ENCODE assay signal across 9 cellular contexts in the genomic region with DNA sequence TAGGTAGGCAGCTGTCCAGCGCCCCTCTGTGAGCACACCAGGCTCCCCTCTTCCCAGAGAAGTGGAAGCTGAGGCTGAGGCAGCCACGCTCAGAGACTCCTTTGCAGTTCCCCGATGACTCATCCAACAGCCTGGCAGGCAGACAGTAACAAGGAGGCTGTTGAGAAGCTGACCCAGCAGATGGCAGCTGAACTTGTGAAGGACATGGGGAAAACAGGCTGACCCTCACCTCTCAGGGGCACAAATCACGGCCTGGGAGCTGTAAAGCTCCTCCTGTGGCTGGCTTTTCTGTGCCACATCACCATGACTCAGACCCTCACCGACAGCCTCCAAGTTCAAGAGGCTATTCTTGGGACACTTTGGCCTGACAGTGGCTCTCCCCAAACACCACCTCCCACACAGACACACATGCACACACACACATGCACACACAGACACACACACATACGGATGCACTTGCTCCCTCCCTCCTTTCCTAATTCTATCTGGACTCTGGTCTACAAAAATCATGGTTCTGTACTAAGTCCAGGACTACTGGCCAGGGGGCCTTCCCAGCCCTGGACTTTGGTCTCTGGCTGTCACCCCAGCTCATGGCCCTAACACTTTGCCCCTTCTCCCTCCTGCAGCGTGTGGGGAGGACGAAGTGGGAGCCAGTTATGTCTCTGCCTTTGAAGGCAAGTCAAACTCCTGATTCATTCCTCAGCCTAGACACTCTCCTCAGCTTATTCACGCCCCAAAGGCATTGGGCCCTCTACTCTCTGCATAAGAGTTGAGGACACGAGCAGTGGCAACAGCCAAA. TPM values are rescaled to one million over a fixed set of nuclear protein-coding genes. Genes with fewer than 3 reads are reported as not detected.
A peak's percentile ranks its signal among the peaks of the same experiment; 100 is the strongest.
DNase-seq lines count a peak whose midpoint lies in the region; ATAC-seq, FAIRE-seq and TF ChIP-seq lines count a peak whose summit lies in the region.
"Had no signal": no experiment of that assay in that cellular context is flagged by ENCODE, and none has a peak within 500 bp of the region (broad histone marks: within the 10 kb centered on the region; RNA-seq: fewer than 3 reads in every experiment).

No MANE protein-coding gene starts in this region.

- ATAC-seq in activated T-cell treated with anti-CD3 and anti-CD28 coated beads, Interleukin-2, amount 50 U/mL, for 4 hours = peak; percentile 66 to 77
- peak; percentile 77 for ATAC-seq in left lung

- FAIRE-seq in RCC 7860 (lab: Jason Lieb, UNC) = peak; percentile 94

- H3K4me3 Mint-ChIP-seq in activated T-cell treated with anti-CD3 and anti-CD28 coated beads, Interleukin-2, amount 50 U/mL, for 4 hours = no peak overlapping the region
- H3K4me3 Mint-ChIP-seq in stimulated activated naive CD8-positive, alpha-beta T cell treated with anti-CD3 and anti-CD28 coated beads, Interleukin-15, Interleukin-2, amounts not matched to agents 100 ng/mL and 50 ng/mL, for 24 hours = no peak overlapping the region

- DNase-seq in activated T-cell treated with anti-CD3 and anti-CD28 coated beads, Interleukin-2, amount 50 U/mL, for 4 hours = peak; percentile 21
- DNase-seq in activated T-cell treated with anti-CD3 and anti-CD28 coated beads for 4 hours = no peak
- peak; percentile 99 for DNase-seq in RCC 7860 (ENCODE audit: low spot score)
- peak; percentile 90 for DNase-seq in choroid plexus epithelial cell (ENCODE audit: low read depth)
- DNase-seq in left lung = peak; percentile 85 to 92
- no peak for DNase-seq in central memory CD4-positive, alpha-beta T cell
- no peak for DNase-seq in NCI-H1930 (lab: John Stamatoyannopoulos, UW)

- H3K4me1 ChIP-seq in left lung = peaks cover 56 to 97% of the 10 kb centered on the region in 2 donors

- TF ChIP-seq CTCF in choroid plexus epithelial cell (conservative IDR thresholded peaks at IDR 0.05; ENCODE audit: low read depth, low read length) (peak; percentile 38), left lung (IDR thresholded peaks at IDR 0.05) (no peak)

- H3K36me3 Mint-ChIP-seq in activated T-cell treated with anti-CD3 and anti-CD28 coated beads, Interleukin-2, amount 50 U/mL, for 4 hours (ENCODE audit: insufficient read depth) = peaks cover 19% of the 10 kb centered on the region
- peaks cover 68% of the 10 kb centered on the region for H3K36me3 Mint-ChIP-seq in stimulated activated naive CD8-positive, alpha-beta T cell treated with anti-CD3 and anti-CD28 coated beads, Interleukin-15, Interleukin-2, amounts not matched to agents 100 ng/mL and 50 ng/mL, for 24 hours (ENCODE audit: low read depth)

- peak overlapping the region; percentile 72 for H3K27ac Mint-ChIP-seq in stimulated activated naive CD8-positive, alpha-beta T cell treated with anti-CD3 and anti-CD28 coated beads, Interleukin-15, Interleukin-2, amounts not matched to agents 100 ng/mL and 50 ng/mL, for 24 hours

- no peaks in the 10 kb centered on the region for H3K9me3 ChIP-seq in left lung

- no peaks in the 10 kb centered on the region for H3K27me3 ChIP-seq in left lung

- peaks cover 0 to 15% of the 10 kb centered on the region in 2 donors for H3K36me3 ChIP-seq in left lung

- H3K4me3 ChIP-seq in choroid plexus epithelial cell (ENCODE audit: low read depth, low read length) (no peak overlapping the region), left lung (no peak overlapping the region)

- intact Hi-C loops in left lung (cut with DNase I) = no loop called here

- no peaks in the 10 kb centered on the region for H3K9me3 Mint-ChIP-seq in activated T-cell treated with anti-CD3 and anti-CD28 coated beads, Interleukin-2, amount 50 U/mL, for 4 hours
- no peaks in the 10 kb centered on the region for H3K9me3 Mint-ChIP-seq in stimulated activated naive CD8-positive, alpha-beta T cell treated with anti-CD3 and anti-CD28 coated beads, Interleukin-15, Interleukin-2, amounts not matched to agents 100 ng/mL and 50 ng/mL, for 24 hours

- no peaks in the 10 kb centered on the region for H3K27me3 Mint-ChIP-seq in activated T-cell treated with anti-CD3 and anti-CD28 coated beads, Interleukin-2, amount 50 U/mL, for 4 hours (ENCODE audit: low read depth)
- H3K27me3 Mint-ChIP-seq in stimulated activated naive CD8-positive, alpha-beta T cell treated with anti-CD3 and anti-CD28 coated beads, Interleukin-15, Interleukin-2, amounts not matched to agents 100 ng/mL and 50 ng/mL, for 24 hours = no peaks in the 10 kb centered on the region

- H3K27ac ChIP-seq in left lung = peak overlapping the region; percentile 73 to 85

- peaks cover 64% of the 10 kb centered on the region for H3K4me1 Mint-ChIP-seq in activated T-cell treated with anti-CD3 and anti-CD28 coated beads, Interleukin-2, amount 50 U/mL, for 4 hours (ENCODE audit: low read depth)
- peaks cover 83% of the 10 kb centered on the region for H3K4me1 Mint-ChIP-seq in stimulated activated naive CD8-positive, alpha-beta T cell treated with anti-CD3 and anti-CD28 coated beads, Interleukin-15, Interleukin-2, amounts not matched to agents 100 ng/mL and 50 ng/mL, for 24 hours (ENCODE audit: low read depth)

RNA-seq across cellular contexts. Expression of gene MAP3K14, which starts 23.2 kb away (rescaled TPM):
- 10 to 100 TPM; 76.3 to 88.2 (median 85.8) TPM for total RNA-seq in activated T-cell treated with anti-CD3 and anti-CD28 coated beads, Interleukin-2, amount 50 U/mL, for 4 hours
- 10 to 100 TPM; 11.3 to 13.1 TPM for total RNA-seq in left lung

RNA-seq across cellular contexts. Expression of gene SPATA32, which starts 31.7 kb away (rescaled TPM):
- under 1 TPM; 0.25 to 0.63 (median 0.27) TPM for total RNA-seq in activated T-cell treated with anti-CD3 and anti-CD28 coated beads, Interleukin-2, amount 50 U/mL, for 4 hours
- total RNA-seq in left lung = not detected
- total RNA-seq: dermis microvascular lymphatic vessel endothelial cell had no signal

Comparison
In these comparisons a context has a peak if more than half of its experiments do, and no peak if none do; other contexts are left out.
1. DNase-seq: peak in activated T-cell treated with anti-CD3 and anti-CD28 coated beads, Interleukin-2, amount 50 U/mL, for 4 hours (single experiment), RCC 7860 (single experiment), choroid plexus epithelial cell (single experiment) and left lung (2 of 2); none in activated T-cell treated with anti-CD3 and anti-CD28 coated beads for 4 hours (single experiment), central memory CD4-positive, alpha-beta T cell (single experiment) and NCI-H1930 (0 of 2).
2. RNA of gene MAP3K14, which starts 23.2 kb away (total RNA-seq): 76.3 to 88.2 TPM in activated T-cell treated with anti-CD3 and anti-CD28 coated beads, Interleukin-2, amount 50 U/mL, for 4 hours; 11.3 to 13.1 TPM in left lung; every median in the first group is over 4 times any median in the second.